Comparison of ENCODE assay signal across 10 cellular contexts in genomic region chr17:35774499-35774898, GRCh38. TPM values are rescaled to one million over a fixed set of nuclear protein-coding genes. Genes with fewer than 3 reads are reported as not detected.
DNase-seq lines count a peak whose midpoint lies in the region; ATAC-seq and TF ChIP-seq lines count a peak whose summit lies in the region.
"Had no signal": no experiment of that assay in that cellular context is flagged by ENCODE, and none has a peak within 500 bp of the region (broad histone marks: within the 10 kb centered on the region; RNA-seq: fewer than 3 reads in every experiment).

No MANE protein-coding gene starts in this region.

- no peaks in the 10 kb centered on the region for H3K4me1 ChIP-seq in gastrocnemius medialis

- H3K9me3 ChIP-seq in gastrocnemius medialis, result no peaks in the 10 kb centered on the region

- in situ Hi-C loops in gastrocnemius medialis (cut with MboI; ENCODE audit: low sequenced_read_pairs in 4 of 4), result no loop called here
- in situ Hi-C loops in GM13977 (cut with MboI; ENCODE audit: low pct_unique_long_range_greater_than_20kb, low sequenced_read_pairs, unreplicated experiment), result no loop called here

- intact Hi-C loops in gastrocnemius medialis (cut with DNase I; ENCODE audit: low total_unique reads), result no loop called here

- TF ChIP-seq CTCF in omental fat pad (IDR thresholded peaks at IDR 0.05) (no peak), gastrocnemius medialis (IDR thresholded peaks at IDR 0.05 in 4 of 5, conservative IDR thresholded peaks at IDR 0.05 in 1 of 5) (no peak), GM13977 (IDR thresholded peaks at IDR 0.05; ENCODE audit: extremely low read depth, insufficient read depth, missing control alignments) (no peak)

- DNase-seq in AG08395 (ENCODE audit: low spot score) (peak; percentile 31), T1000 (lab: John Stamatoyannopoulos, UW) (peak; percentile 20), globus pallidus (ENCODE audit: low spot score) (peak; percentile 48), omental fat pad (ENCODE audit: low spot score) (no peak), gastrocnemius medialis (no peak), GM19238 (ENCODE audit: insufficient read length, low spot score) (no peak), GM13977 (ENCODE audit: low spot score) (no peak), kidney tubule cell (ENCODE audit: low spot score) (no peak)
- DNase-seq: NCI-H1105 had no signal

- no peaks in the 10 kb centered on the region for H3K36me3 ChIP-seq in gastrocnemius medialis

- H3K27me3 ChIP-seq in gastrocnemius medialis, result peaks cover 0 to under 1% (median 0%) of the 10 kb centered on the region in 3 donors

- no peak overlapping the region for H3K27ac ChIP-seq in gastrocnemius medialis

- ATAC-seq in omental fat pad (ENCODE audit: low FRiP score), result peak; percentile 51
- ATAC-seq in gastrocnemius medialis, result no peak

- TF ChIP-seq POLR2A in gastrocnemius medialis (IDR thresholded peaks at IDR 0.05), result no peak

- no peak overlapping the region for H3K4me3 ChIP-seq in gastrocnemius medialis

RNA-seq across cellular contexts. Expression of gene C17orf50, which starts 13.8 kb away (rescaled TPM):
- total RNA-seq in omental fat pad (not detected), gastrocnemius medialis (not detected)
- total RNA-seq: skeletal muscle tissue had no signal

RNA-seq across cellular contexts. Expression of gene MMP28, which starts 20.9 kb away (rescaled TPM):
- total RNA-seq in omental fat pad, result 10 to 100 TPM; 31.5 to 65.6 (median 48.7) TPM
- 10 to 100 TPM in 1 of 4 donors, 1 to 10 TPM in 3; 3.1 to 10.3 (median 5.9) TPM for total RNA-seq in gastrocnemius medialis

RNA-seq across cellular contexts. Expression of gene GAS2L2, which starts 21.5 kb away (rescaled TPM):
- total RNA-seq in omental fat pad (under 1 TPM in 3 of 4 donors, not detected in 1; 0.37 to 0.82 (median 0.48) TPM), gastrocnemius medialis (under 1 TPM in 2 of 4 donors, not detected in 2; 0.15 to 0.75 TPM)
- total RNA-seq: skeletal muscle tissue had no signal

RNA-seq across cellular contexts. Expression of gene TAF15, which starts 34.8 kb away (rescaled TPM):
- 10 to 100 TPM; 33.2 to 80.2 (median 64.0) TPM for total RNA-seq in omental fat pad
- 10 to 100 TPM; 25.2 to 39.5 (median 31.6) TPM for total RNA-seq in gastrocnemius medialis

RNA-seq across cellular contexts. Expression of gene RASL10B, which starts 43.1 kb away (rescaled TPM):
- total RNA-seq in omental fat pad (10 to 100 TPM in 3 of 4 donors, 1 to 10 TPM in 1; 9.9 to 63.8 (median 42.3) TPM), gastrocnemius medialis (10 to 100 TPM in 2 of 4 donors, 1 to 10 TPM in 2; 4.7 to 13.8 (median 10.0) TPM)

Comparison
In these comparisons a context has a peak if more than half of its experiments do, and no peak if none do; other contexts are left out.
1. DNase-seq: peak in AG08395 (single experiment), T1000 (single experiment) and globus pallidus (single experiment); none in omental fat pad (single experiment), gastrocnemius medialis (0 of 2), GM19238 (single experiment), GM13977 (single experiment) and kidney tubule cell (single experiment).